20 cellular contexts compared by ENCODE assay signal in the genomic region with DNA sequence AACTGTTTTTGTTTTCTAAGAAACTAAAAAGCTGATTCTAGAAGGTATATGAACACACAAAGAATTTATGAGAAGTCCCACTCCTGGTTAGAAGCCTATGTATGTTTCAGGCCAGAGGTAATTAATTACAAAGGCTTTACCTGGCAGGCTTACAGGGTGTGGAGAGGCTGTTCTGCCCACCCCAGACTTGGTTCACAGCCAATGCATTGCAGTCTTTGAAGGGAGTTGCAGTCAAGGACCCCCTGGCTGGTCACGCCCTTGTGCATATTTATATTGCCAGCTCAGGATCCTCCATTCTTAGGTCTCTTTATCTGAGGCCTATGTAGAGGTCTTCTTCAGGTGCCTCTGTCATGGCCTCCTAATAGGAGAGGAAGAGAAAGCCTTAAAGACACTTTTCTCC. TPM values are rescaled to one million over a fixed set of nuclear protein-coding genes. Genes with fewer than 3 reads are reported as not detected.
DNase-seq lines count a peak whose midpoint lies in the region; ATAC-seq, FAIRE-seq and TF ChIP-seq lines count a peak whose summit lies in the region.
"Had no signal": no experiment of that assay in that cellular context is flagged by ENCODE, and none has a peak within 500 bp of the region (broad histone marks: within the 10 kb centered on the region; RNA-seq: fewer than 3 reads in every experiment).

No MANE protein-coding gene starts in this region.

- H3K36me3 ChIP-seq in DOHH2 (ENCODE audit: control insufficient read depth, low read length): no peaks in the 10 kb centered on the region
- H3K36me3 ChIP-seq in tibial nerve: no peaks in the 10 kb centered on the region
- H3K36me3 ChIP-seq: BLaER1 treated with 17β-estradiol and CSF1 and Interleukin-3, amounts not matched to agents 10 nM and 100 nM; Peyer's patch had no signal

- H3K27ac Mint-ChIP-seq in T-helper 2 cell treated with Interferon-gamma antibody and Interleukin-4, amounts not matched to agents 5 μg/mL and 100 μg/mL, for 36 hours: no peak overlapping the region
- H3K27ac Mint-ChIP-seq in activated T-helper 2 cell treated with anti-CD3 and anti-CD28 coated beads, Interferon-gamma antibody, Interleukin-2, Interleukin-4, amounts not matched to agents 10 μg/mL and 5 μg/mL and 100 μg/mL, durations not matched to agents 14 hours and 24 hours and 36 hours: no peak overlapping the region
- H3K27ac Mint-ChIP-seq in immature natural killer cell: no peak overlapping the region
- H3K27ac Mint-ChIP-seq: CD8-positive, alpha-beta T cell had no signal

- no peaks in the 10 kb centered on the region for H4K20me1 ChIP-seq in DOHH2 (ENCODE audit: control insufficient read depth, insufficient read depth, low read depth, low read length)
- H4K20me1 ChIP-seq: BLaER1 treated with 17β-estradiol and CSF1 and Interleukin-3, amounts not matched to agents 10 nM and 100 nM had no signal

- no peaks in the 10 kb centered on the region for H3K9me2 ChIP-seq in DOHH2 (replicated peaks; ENCODE audit: control insufficient read depth, low read length)

- ATAC-seq in A549: no peak
- ATAC-seq: CD8-positive, alpha-beta T cell had no signal

- peaks cover 10% of the 10 kb centered on the region for H3F3A ChIP-seq in DOHH2 (ENCODE audit: control insufficient read depth, insufficient read depth)

- H3K79me2 ChIP-seq in DOHH2 (ENCODE audit: control insufficient read depth, low read length): no peaks in the 10 kb centered on the region

- H3K27ac ChIP-seq in A549: peak overlapping the region in 1 of 2 experiments; percentile 53; a peak in 1 of 6 replicates
- peak overlapping the region; percentile 3; the same call in 1 of the 2 replicates for H3K27ac ChIP-seq in DOHH2 (ENCODE audit: low read depth, low read length)
- H3K27ac ChIP-seq in RWPE1: peak overlapping the region; percentile 60
- H3K27ac ChIP-seq in tibial nerve: no peak overlapping the region
- H3K27ac ChIP-seq: BLaER1 treated with 17β-estradiol and CSF1 and Interleukin-3, amounts not matched to agents 10 nM and 100 nM; Peyer's patch had no signal

- TF ChIP-seq EP300 in A549 (IDR thresholded peaks at IDR 0.05) (no peak), tibial nerve (IDR thresholded peaks at IDR 0.05) (no peak)

- H3K4me3 ChIP-seq in A549 (no peak overlapping the region), DOHH2 (ENCODE audit: low read length) (no peak overlapping the region), tibial nerve (no peak overlapping the region)
- H3K4me3 ChIP-seq: BLaER1 treated with 17β-estradiol and CSF1 and Interleukin-3, amounts not matched to agents 10 nM and 100 nM; Peyer's patch had no signal

- TF ChIP-seq POLR2A in A549 (IDR thresholded peaks at IDR 0.05; ENCODE audit: low read length): no peak
- no peak for TF ChIP-seq POLR2A in tibial nerve (IDR thresholded peaks at IDR 0.05)

- H3K27me3 ChIP-seq in DOHH2 (ENCODE audit: control insufficient read depth, low read length) (no peaks in the 10 kb centered on the region), tibial nerve (no peaks in the 10 kb centered on the region)
- H3K27me3 ChIP-seq: BLaER1 treated with 17β-estradiol and CSF1 and Interleukin-3, amounts not matched to agents 10 nM and 100 nM; Peyer's patch had no signal

- H3K4me2 ChIP-seq in A549 (peak overlapping the region; percentile 53), DOHH2 (ENCODE audit: low read length) (no peak overlapping the region)

- TF ChIP-seq CTCF in A549 (IDR thresholded peaks at IDR 0.05) (no peak), DOHH2 (IDR thresholded peaks at IDR 0.05; ENCODE audit: low read depth, low read length, poor library complexity, severe bottlenecking) (no peak), RWPE1 (conservative IDR thresholded peaks at IDR 0.05; ENCODE audit: low read depth) (no peak), tibial nerve (IDR thresholded peaks at IDR 0.05) (no peak)

- no peaks in the 10 kb centered on the region for H3K9me3 Mint-ChIP-seq in T-helper 2 cell treated with Interferon-gamma antibody and Interleukin-4, amounts not matched to agents 5 μg/mL and 100 μg/mL, for 36 hours
- no peaks in the 10 kb centered on the region for H3K9me3 Mint-ChIP-seq in activated T-helper 2 cell treated with anti-CD3 and anti-CD28 coated beads, Interferon-gamma antibody, Interleukin-2, Interleukin-4, amounts not matched to agents 10 μg/mL and 5 μg/mL and 100 μg/mL, durations not matched to agents 14 hours and 24 hours and 36 hours
- H3K9me3 Mint-ChIP-seq in immature natural killer cell: peaks cover 0 to 1% (median 0%) of the 10 kb centered on the region in 6 donors
- H3K9me3 Mint-ChIP-seq: CD8-positive, alpha-beta T cell had no signal

- H3K4me3 Mint-ChIP-seq in T-helper 2 cell treated with Interferon-gamma antibody and Interleukin-4, amounts not matched to agents 5 μg/mL and 100 μg/mL, for 36 hours: no peak overlapping the region
- H3K4me3 Mint-ChIP-seq in activated T-helper 2 cell treated with anti-CD3 and anti-CD28 coated beads, Interferon-gamma antibody, Interleukin-2, Interleukin-4, amounts not matched to agents 10 μg/mL and 5 μg/mL and 100 μg/mL, durations not matched to agents 14 hours and 24 hours and 36 hours (ENCODE audit: low read depth): no peak overlapping the region
- no peak overlapping the region for H3K4me3 Mint-ChIP-seq in immature natural killer cell
- H3K4me3 Mint-ChIP-seq: CD8-positive, alpha-beta T cell had no signal

- H3K4me1 ChIP-seq in A549: peaks cover 32% of the 10 kb centered on the region
- peaks cover 76% of the 10 kb centered on the region for H3K4me1 ChIP-seq in DOHH2 (ENCODE audit: control insufficient read depth, low read length)
- H3K4me1 ChIP-seq in tibial nerve: no peaks in the 10 kb centered on the region

- DNase-seq in A549 (ENCODE audit: low read depth in 1 of 2, low spot score in 1 of 2) (no peak), NCI-H2029 treated with DMSO at 0.1 percent for 48 hours (lab: John Stamatoyannopoulos, UW) (peak; percentile 76), RWPE1 (ENCODE audit: low spot score) (no peak), tibial nerve (ENCODE audit: low spot score in 2 of 2) (no peak), immature natural killer cell (no peak)
- no peak for DNase-seq in T-helper 2 cell treated with Interferon-gamma antibody and Interleukin-4, amounts not matched to agents 5 μg/mL and 100 μg/mL, for 36 hours (ENCODE audit: low spot score)
- no peak for DNase-seq in activated T-helper 2 cell treated with anti-CD3 and anti-CD28 coated beads, Interferon-gamma antibody, Interleukin-2, Interleukin-4, amounts not matched to agents 10 μg/mL and 5 μg/mL and 100 μg/mL, durations not matched to agents 14 hours and 24 hours and 36 hours (ENCODE audit: low spot score)
- DNase-seq: Calu3; CD8-positive, alpha-beta T cell; H7; NCI-H187; NCI-H2171; NCI-H510A treated with DMSO at 0.1 percent for 48 hours; Peyer's patch; Right ventricle myocardium superior had no signal

- POLR2A ChIA-PET in A549 (lab: Yijun Ruan, JAX): no interaction called here
- POLR2A ChIA-PET in RWPE1 (lab: Yijun Ruan, JAX; ENCODE audit: low non-redundant PET): no interaction called here

- CTCF ChIA-PET in A549 (lab: Yijun Ruan, JAX): interaction anchor here (1.1 to 2.6 kb wide), 5 partner anchors 12 to 71 kb away, joined by 3 to 5 read pairs (median 4); no protein-coding TSS in a partner anchor
- CTCF ChIA-PET in RWPE1 (lab: Yijun Ruan, JAX): no interaction called here

- intact Hi-C loops in activated T-helper 2 cell treated with anti-CD3 and anti-CD28 coated beads, Interferon-gamma antibody, Interleukin-2, Interleukin-4, amounts not matched to agents 10 μg/mL and 5 μg/mL and 100 μg/mL, durations not matched to agents 14 hours and 24 hours and 36 hours (cut with micrococcal nuclease): loop anchor here (10.0 kb wide), 1 partner anchor 73 kb away; no protein-coding TSS in a partner anchor

- peaks cover 36% of the 10 kb centered on the region for H3K27me3 Mint-ChIP-seq in T-helper 2 cell treated with Interferon-gamma antibody and Interleukin-4, amounts not matched to agents 5 μg/mL and 100 μg/mL, for 36 hours (ENCODE audit: low read depth)
- H3K27me3 Mint-ChIP-seq in activated T-helper 2 cell treated with anti-CD3 and anti-CD28 coated beads, Interferon-gamma antibody, Interleukin-2, Interleukin-4, amounts not matched to agents 10 μg/mL and 5 μg/mL and 100 μg/mL, durations not matched to agents 14 hours and 24 hours and 36 hours (ENCODE audit: low read depth): peaks cover 33% of the 10 kb centered on the region
- peaks cover 0 to 11% (median 0%) of the 10 kb centered on the region in 3 donors for H3K27me3 Mint-ChIP-seq in immature natural killer cell (ENCODE audit: low read depth in 3 of 3)

- H3K4me1 Mint-ChIP-seq in T-helper 2 cell treated with Interferon-gamma antibody and Interleukin-4, amounts not matched to agents 5 μg/mL and 100 μg/mL, for 36 hours (ENCODE audit: low read depth): peaks cover 10% of the 10 kb centered on the region
- H3K4me1 Mint-ChIP-seq in activated T-helper 2 cell treated with anti-CD3 and anti-CD28 coated beads, Interferon-gamma antibody, Interleukin-2, Interleukin-4, amounts not matched to agents 10 μg/mL and 5 μg/mL and 100 μg/mL, durations not matched to agents 14 hours and 24 hours and 36 hours (ENCODE audit: low read depth): peaks cover 7% of the 10 kb centered on the region
- H3K4me1 Mint-ChIP-seq in immature natural killer cell: peaks cover 0 to 1% of the 10 kb centered on the region in 2 donors

- H3K9me3 ChIP-seq in A549: no peaks in the 10 kb centered on the region
- H3K9me3 ChIP-seq in DOHH2 (ENCODE audit: control insufficient read depth, insufficient read depth, low read length): no peaks in the 10 kb centered on the region
- no peaks in the 10 kb centered on the region for H3K9me3 ChIP-seq in tibial nerve
- H3K9me3 ChIP-seq: BLaER1 treated with 17β-estradiol and CSF1 and Interleukin-3, amounts not matched to agents 10 nM and 100 nM; Peyer's patch had no signal

- no peak for FAIRE-seq in A549 (lab: Jason Lieb, UNC)

- TF ChIP-seq RAD21 in A549 (conservative IDR thresholded peaks at IDR 0.05 in 1 of 2, IDR thresholded peaks at IDR 0.05 in 1 of 2): no peak

- H3K36me3 Mint-ChIP-seq in T-helper 2 cell treated with Interferon-gamma antibody and Interleukin-4, amounts not matched to agents 5 μg/mL and 100 μg/mL, for 36 hours (ENCODE audit: low read depth): no peaks in the 10 kb centered on the region
- no peaks in the 10 kb centered on the region for H3K36me3 Mint-ChIP-seq in activated T-helper 2 cell treated with anti-CD3 and anti-CD28 coated beads, Interferon-gamma antibody, Interleukin-2, Interleukin-4, amounts not matched to agents 10 μg/mL and 5 μg/mL and 100 μg/mL, durations not matched to agents 14 hours and 24 hours and 36 hours (ENCODE audit: low read depth)
- H3K36me3 Mint-ChIP-seq in immature natural killer cell: no peaks in the 10 kb centered on the region
- H3K36me3 Mint-ChIP-seq: CD8-positive, alpha-beta T cell had no signal

- 86% methylated on average over 1 of the region's 1 CpG for WGBS in A549 (ENCODE audit: missing lambda C conversion rate)
- 87 to 95% methylated on average over 1 of the region's 1 CpG for WGBS in tibial nerve, 2 donors

RNA-seq across cellular contexts. Expression of a gene that starts 13.6 kb away (rescaled TPM):
- polyA plus RNA-seq in A549 (2011; rRNA removed) (2.0 and 3.3 TPM in 2 replicates), A549 (2017; fragmentation: RNase III; extraction: RNeasy Plus Mini Kit Qiagen cat#74134 plus additional on column Dnase treatment) (1.9 to 4.3 TPM (median 4.0 TPM) in 3 replicates), immature natural killer cell (1 to 10 TPM in 1 of 3 donors, not detected in 2; 1.6 TPM)
- polyA plus RNA-seq in A549 (2012; cell fraction: cytosol; rRNA removed): 1.0 and 1.2 TPM in 2 replicates
- 0.59 and 1.3 TPM in 2 replicates for polyA plus RNA-seq in A549 (2012; cell fraction: nucleus; rRNA removed)
- 2.9 and 3.7 TPM in 2 replicates for polyA minus RNA-seq in A549 (2011; rRNA and poly(A)+ RNA removed)
- not detected for total RNA-seq in tibial nerve
- not detected in 2 replicates for total RNA-seq in activated T-helper 2 cell treated with anti-CD3 and anti-CD28 coated beads, Interferon-gamma antibody, Interleukin-2, Interleukin-4, amounts not matched to agents 10 μg/mL and 5 μg/mL and 100 μg/mL, durations not matched to agents 14 hours and 24 hours and 36 hours
- total RNA-seq: A673; CD8-positive, alpha-beta T cell; G401; H7; LHCN-M2; Right ventricle myocardium superior had no signal

RNA-seq across cellular contexts. Expression of a gene that starts 35.2 kb away (rescaled TPM):
- polyA plus RNA-seq in A549 (2011; rRNA removed) (44.9 and 48.1 TPM in 2 replicates), A549 (2017; fragmentation: RNase III; extraction: RNeasy Plus Mini Kit Qiagen cat#74134 plus additional on column Dnase treatment) (37.9 to 41.7 TPM (median 41.2 TPM) in 3 replicates), immature natural killer cell (10 to 100 TPM; 13.9 to 21.9 (median 18.0) TPM)
- 19.9 and 20.4 TPM in 2 replicates for polyA plus RNA-seq in A549 (2012; cell fraction: cytosol; rRNA removed)
- polyA plus RNA-seq in A549 (2012; cell fraction: nucleus; rRNA removed): 10.2 and 11.6 TPM in 2 replicates
- 34.8 and 36.2 TPM in 2 replicates for polyA minus RNA-seq in A549 (2011; rRNA and poly(A)+ RNA removed)
- total RNA-seq in tibial nerve: 10 to 100 TPM; 23.2 to 28.4 (median 25.9) TPM
- 43.1 and 44.1 TPM in 2 replicates for total RNA-seq in activated T-helper 2 cell treated with anti-CD3 and anti-CD28 coated beads, Interferon-gamma antibody, Interleukin-2, Interleukin-4, amounts not matched to agents 10 μg/mL and 5 μg/mL and 100 μg/mL, durations not matched to agents 14 hours and 24 hours and 36 hours

Comparison
In these comparisons a context has a peak if more than half of its experiments do, and no peak if none do; other contexts are left out.
1. H3K27ac ChIP-seq: peak in DOHH2 (single experiment) and RWPE1 (single experiment); none in tibial nerve (0 of 4).